In the genomic region with DNA sequence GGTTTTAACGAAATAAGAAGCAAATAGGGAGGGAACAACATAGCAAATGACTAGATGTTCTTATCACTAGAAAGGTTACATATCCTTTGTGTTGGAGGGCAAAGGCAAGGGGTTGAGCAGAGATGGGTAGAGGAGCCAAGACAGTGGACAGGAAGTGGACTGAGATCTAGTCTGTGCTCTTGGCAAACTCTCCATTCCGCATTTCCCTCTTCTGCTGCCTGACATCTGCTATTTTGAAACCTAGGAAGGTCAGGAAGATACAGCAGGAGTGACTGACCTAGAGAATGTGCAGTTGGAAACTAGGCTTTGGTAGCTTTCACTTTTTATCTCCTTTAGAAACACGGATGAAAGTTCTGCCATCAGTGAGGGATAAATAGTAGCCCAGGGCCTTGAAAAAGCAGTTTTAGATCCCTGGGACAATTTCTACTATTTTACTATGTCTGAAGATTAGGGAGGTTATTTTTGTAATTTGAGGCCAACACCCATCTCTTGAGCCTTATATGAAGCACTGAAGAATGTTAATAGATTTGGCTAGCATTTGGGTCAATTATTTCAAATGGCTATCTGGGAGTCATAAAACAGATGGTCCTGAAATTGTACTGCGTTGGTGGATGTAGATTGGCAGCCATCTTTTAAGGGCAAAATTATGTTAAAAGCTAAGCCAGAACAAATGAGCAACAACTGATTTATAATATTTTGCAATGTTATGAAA, we compare ENCODE assay signal across 19 cellular contexts. TPM values are rescaled to one million over a fixed set of nuclear protein-coding genes. Genes with fewer than 3 reads are reported as not detected.
DNase-seq lines count a peak whose midpoint lies in the region; ATAC-seq and TF ChIP-seq lines count a peak whose summit lies in the region.
"Had no signal": no experiment of that assay in that cellular context is flagged by ENCODE, and none has a peak within 500 bp of the region (broad histone marks: within the 10 kb centered on the region; RNA-seq: fewer than 3 reads in every experiment).

No MANE protein-coding gene starts in this region.

- H2AFZ ChIP-seq in IMR-90 (replicated peaks; ENCODE audit: low read length, poor library complexity) = peak overlapping the region; percentile 59
- H2AFZ ChIP-seq in osteoblast (ENCODE audit: low read length) = peak overlapping the region; percentile 32

- H3K23ac ChIP-seq in IMR-90 (ENCODE audit: low read depth, low read length) = no peak overlapping the region

- H2BK120ac ChIP-seq in IMR-90 (ENCODE audit: low read depth, low read length) = no peak overlapping the region

- TF ChIP-seq RAD21 in IMR-90 (IDR thresholded peaks at IDR 0.05; ENCODE audit: low read length) = no peak

- no peak overlapping the region for H3K56ac ChIP-seq in IMR-90 (ENCODE audit: extremely low read depth, insufficient read depth, low read length)

- no peak overlapping the region for H4K5ac ChIP-seq in IMR-90 (ENCODE audit: low read depth, low read length)

- H3K9me3 ChIP-seq in BLaER1 treated with 17β-estradiol and CSF1 and Interleukin-3, amounts not matched to agents 10 nM and 100 nM (replicated peaks in 1 of 11) = peaks cover 0 to 21% (median 11%) of the 10 kb centered on the region in 11 experiments; a peak in 15 of 22 replicates
- H3K9me3 ChIP-seq in IMR-90 (ENCODE audit: control insufficient read depth, insufficient read depth, low read length) (no peaks in the 10 kb centered on the region; the same call in 1 of the 2 replicates), osteoblast (ENCODE audit: low read depth, low read length) (no peaks in the 10 kb centered on the region)
- H3K9me3 ChIP-seq: BLaER1 had no signal

- no peaks in the 10 kb centered on the region for H3K27me3 ChIP-seq in BLaER1 treated with 17β-estradiol and CSF1 and Interleukin-3, amounts not matched to agents 10 nM and 100 nM
- H3K27me3 ChIP-seq in IMR-90 (ENCODE audit: control insufficient read depth, insufficient read depth, low read length) (no peaks in the 10 kb centered on the region), osteoblast (ENCODE audit: insufficient read depth, low read length) (no peaks in the 10 kb centered on the region)
- H3K27me3 ChIP-seq: BLaER1 had no signal

- DNase-seq in IMR-90 = no peak
- peak; percentile 20 for DNase-seq in medulla oblongata (ENCODE audit: extremely low spot score)
- no peak for DNase-seq in osteoblast (ENCODE audit: insufficient read length, low spot score, missing footprints)
- no peak for DNase-seq in NCI-H1092 (lab: John Stamatoyannopoulos, UW)
- DNase-seq in activated CD8-positive, alpha-beta memory T cell treated with anti-CD3 and anti-CD28 coated beads for 24 hours = no peak
- no peak for DNase-seq in T-cell
- DNase-seq in mucosa of gallbladder (ENCODE audit: low spot score) = no peak
- DNase-seq: CD8-positive, alpha-beta memory T cell; DND-41; GDM1; HCEC 1CT; KG1; NCI-H1436; NCI-H510A treated with DMSO at 0.1 percent for 48 hours; NCI-H82 had no signal

- H2BK20ac ChIP-seq in IMR-90 (ENCODE audit: low read depth, low read length) = no peak overlapping the region

- 80% methylated on average over 1 of the region's 4 CpGs; no CpG with 5 or more reads in 1 of the 2 experiments for WGBS in IMR-90 (ENCODE audit: extremely low coverage in 2 of 2, insufficient read length in 1 of 2), 2 experiments

- peak overlapping the region in 2 of 11 experiments; percentile 14 to 16; a peak in 1 of 22 replicates for H3K27ac ChIP-seq in BLaER1 treated with 17β-estradiol and CSF1 and Interleukin-3, amounts not matched to agents 10 nM and 100 nM
- no peak overlapping the region for H3K27ac ChIP-seq in IMR-90 (ENCODE audit: insufficient read depth, low read length)
- no peak overlapping the region for H3K27ac ChIP-seq in osteoblast (ENCODE audit: low read depth, low read length)
- H3K27ac ChIP-seq: BLaER1, HL-60 had no signal

- no peak overlapping the region for H3K9ac ChIP-seq in BLaER1 treated with 17β-estradiol and CSF1 and Interleukin-3, amounts not matched to agents 10 nM and 100 nM
- no peak overlapping the region for H3K9ac ChIP-seq in IMR-90 (ENCODE audit: low read depth, low read length)
- H3K9ac ChIP-seq: BLaER1 had no signal

- H3K4me1 Mint-ChIP-seq in T-cell = peaks cover 18 to 24% (median 21%) of the 10 kb centered on the region in 3 donors

- H3K36me3 ChIP-seq in BLaER1 treated with 17β-estradiol and CSF1 and Interleukin-3, amounts not matched to agents 10 nM and 100 nM = no peaks in the 10 kb centered on the region
- H3K36me3 ChIP-seq in IMR-90 (ENCODE audit: control insufficient read depth, insufficient read depth, low read length) = no peaks in the 10 kb centered on the region
- no peaks in the 10 kb centered on the region for H3K36me3 ChIP-seq in osteoblast (ENCODE audit: insufficient read depth, low read length)
- H3K36me3 ChIP-seq: BLaER1 had no signal

- H2AK9ac ChIP-seq in IMR-90 (replicated peaks; ENCODE audit: low read depth, low read length, poor library complexity) = no peak overlapping the region

- H3K27me3 Mint-ChIP-seq in T-cell = peaks cover 0 to 3% of the 10 kb centered on the region in 2 donors

- dilution Hi-C loops in IMR-90 (cut with HindIII; ENCODE audit: low sequenced_read_pairs, unreplicated experiment) = no loop called here

- H3K4me3 ChIP-seq in BLaER1 treated with 17β-estradiol and CSF1 and Interleukin-3, amounts not matched to agents 10 nM and 100 nM = no peak overlapping the region
- H3K4me3 ChIP-seq in IMR-90 (ENCODE audit: insufficient read depth, low read depth, low read length) (no peak overlapping the region), osteoblast (ENCODE audit: insufficient read depth, low read length) (no peak overlapping the region)
- H3K4me3 ChIP-seq: BLaER1, GM12878 had no signal

- in situ Hi-C loops in IMR-90 (cut with MboI; ENCODE audit: low sequenced_read_pairs) = loop anchor here (10.0 kb wide), 1 partner anchor 173 kb away; no protein-coding TSS in a partner anchor

- H2AK5ac ChIP-seq in IMR-90 (ENCODE audit: low read depth, low read length) = no peak overlapping the region

- no peak overlapping the region for H4K91ac ChIP-seq in IMR-90 (ENCODE audit: insufficient read depth, low read depth, low read length)

- no peak overlapping the region; a peak in 1 of 4 replicates for H4K8ac ChIP-seq in IMR-90 (ENCODE audit: low read depth in 2 of 2, low read length in 2 of 2)

- CTCF ChIA-PET in IMR-90 (lab: Yijun Ruan, JAX) (interaction anchor here (0.6 kb wide), 1 partner anchor 87 kb away, joined by 4 read pairs; no protein-coding TSS in a partner anchor), T-cell (lab: Charles Lee) (no interaction called here)

- BruUV-seq in IMR-90 (replicated peaks; lab: Mats Ljungman, UMichigan) = no TSS peak

- H4K20me1 ChIP-seq in BLaER1 treated with 17β-estradiol and CSF1 and Interleukin-3, amounts not matched to agents 10 nM and 100 nM = no peaks in the 10 kb centered on the region
- no peaks in the 10 kb centered on the region for H4K20me1 ChIP-seq in IMR-90 (ENCODE audit: insufficient read depth, low read length)
- no peaks in the 10 kb centered on the region for H4K20me1 ChIP-seq in osteoblast (ENCODE audit: insufficient read depth, low read length)
- H4K20me1 ChIP-seq: BLaER1 had no signal

- H3K4me2 ChIP-seq in BLaER1 treated with 17β-estradiol and CSF1 and Interleukin-3, amounts not matched to agents 10 nM and 100 nM = peak overlapping the region in 8 of 11 experiments; percentile 2 to 75 (median 33); a peak in 13 of 22 replicates
- H3K4me2 ChIP-seq in IMR-90 (ENCODE audit: low read depth, low read length) = no peak overlapping the region
- no peak overlapping the region for H3K4me2 ChIP-seq in osteoblast (ENCODE audit: insufficient read depth, low read length)
- H3K4me2 ChIP-seq: BLaER1 had no signal

- H3K18ac ChIP-seq in IMR-90 (ENCODE audit: low read depth, low read length) = no peak overlapping the region

- no peak overlapping the region for H2BK5ac ChIP-seq in IMR-90 (ENCODE audit: low read depth, low read length, poor library complexity, severe bottlenecking)

- no peaks in the 10 kb centered on the region for H3K36me3 Mint-ChIP-seq in T-cell

- no peak overlapping the region for H3K27ac Mint-ChIP-seq in T-cell

- no peak for TF ChIP-seq CTCF in IMR-90 (conservative IDR thresholded peaks at IDR 0.05; ENCODE audit: low read depth, low read length)
- no peak for TF ChIP-seq CTCF in osteoblast (IDR thresholded peaks at IDR 0.05; ENCODE audit: extremely low read depth, low read depth, low read length)

- H3K79me1 ChIP-seq in IMR-90 (ENCODE audit: low read depth in 1 of 2, low read length in 2 of 2) = peaks cover 0 to 16% of the 10 kb centered on the region in 2 experiments; a peak in 3 of 4 replicates

- POLR2A ChIA-PET in IMR-90 (lab: Charles Lee; ENCODE audit: unreplicated experiment) (no interaction called here), T-cell (lab: Charles Lee) (interaction anchor here (0.7 kb wide), 2 partner anchors 25 to 28 kb away, joined by 3 to 4 read pairs; no protein-coding TSS in a partner anchor)

- H3K14ac ChIP-seq in IMR-90 (replicated peaks; ENCODE audit: low read depth, low read length) = no peak overlapping the region

- no peaks in the 10 kb centered on the region; the same call in 1 of the 2 replicates for H3K9me1 ChIP-seq in IMR-90 (ENCODE audit: insufficient read depth, low read length)

- H3K79me2 ChIP-seq in osteoblast (ENCODE audit: insufficient read depth, low read length) = peaks cover 15% of the 10 kb centered on the region

- intact Hi-C loops in IMR-90 (cut with micrococcal nuclease) = no loop called here

- no peak overlapping the region for H2BK15ac ChIP-seq in IMR-90 (ENCODE audit: low read depth, low read length)

- H3K4ac ChIP-seq in IMR-90 (ENCODE audit: low read depth, low read length) = no peak overlapping the region

- H3K4me3 Mint-ChIP-seq in T-cell = no peak overlapping the region

- TF ChIP-seq POLR2A in IMR-90 (IDR thresholded peaks at IDR 0.05; ENCODE audit: low read depth, low read length) = no peak

- ATAC-seq in IMR-90 (ENCODE audit: low read depth) = no peak
- ATAC-seq in T-cell (replicated peaks in 1 of 4) = no peak
- ATAC-seq: GM12878 had no signal

- H3K9me3 Mint-ChIP-seq in T-cell = peaks cover 0 to 8% (median 7%) of the 10 kb centered on the region in 3 donors

- peaks cover 22 to 32% (median 25%) of the 10 kb centered on the region in 10 experiments for H3K4me1 ChIP-seq in BLaER1 treated with 17β-estradiol and CSF1 and Interleukin-3, amounts not matched to agents 10 nM and 100 nM
- H3K4me1 ChIP-seq in IMR-90 (ENCODE audit: control insufficient read depth, insufficient read depth, low read length) = peaks cover 2% of the 10 kb centered on the region; the same call in 1 of the 2 replicates
- peaks cover 6% of the 10 kb centered on the region for H3K4me1 ChIP-seq in osteoblast (ENCODE audit: insufficient read depth, low read length)

TF ChIP-seq in IMR-90, 13 proteins besides CTCF, POLR2A, EP300 and RAD21 (continues in another document):
- TF ChIP-seq RFX5 (IDR thresholded peaks at IDR 0.05; ENCODE audit: low read depth, low read length) = no peak
- no peak for TF ChIP-seq CHD1 (IDR thresholded peaks at IDR 0.05; ENCODE audit: low read depth, low read length)
- no peak for TF ChIP-seq FOS (IDR thresholded peaks at IDR 0.05; ENCODE audit: low read depth, low read length)

RNA-seq across cellular contexts. Expression of a gene that starts 2.7 kb away (rescaled TPM):
- 21.5 and 24.7 TPM in 2 replicates for total RNA-seq in IMR-90 (2012; rRNA removed)
- 23.9 and 24.5 TPM in 2 replicates for polyA plus RNA-seq in IMR-90 (2012; rRNA removed)
- 12.9 and 17.5 TPM in 2 replicates for polyA plus RNA-seq in IMR-90 (2012; cell fraction: cytosol; rRNA removed)
- polyA plus RNA-seq in IMR-90 (2012; cell fraction: nucleus; rRNA removed; ENCODE audit: low replicate concordance) = 67.8 and 91.1 TPM in 2 replicates
- 86.3 and 99.2 TPM in 2 replicates for total RNA-seq in osteoblast
- 10 to 100 TPM; 34.9 to 50.6 (median 42.3) TPM for total RNA-seq in T-cell
- total RNA-seq in mucosa of gallbladder = 98.1 TPM

Comparison
In these comparisons a context has a peak if more than half of its experiments do, and no peak if none do; other contexts are left out.
1. H3K4me2 ChIP-seq: peak in BLaER1 treated with 17β-estradiol and CSF1 and Interleukin-3, amounts not matched to agents 10 nM and 100 nM (8 of 11); none in IMR-90 (single experiment) and osteoblast (single experiment).